Comparison of ENCODE assay signal across 1 cellular context in genomic region chr9:124886866-124887492, GRCh38.
TF ChIP-seq lines count a peak whose summit lies in the region.

No MANE protein-coding gene starts in this region.

TF ChIP-seq in GM23338, 12 proteins besides CTCF, POLR2A, EP300 and RAD21 (continued from another document):
- no peak for TF ChIP-seq ZNF462 (CRISPR knock-in tag; IDR thresholded peaks at IDR 0.05)
- TF ChIP-seq CREB1 (CRISPR knock-in tag; IDR thresholded peaks at IDR 0.05; ENCODE audit: low read depth): no peak
- no peak for TF ChIP-seq ETS1 (IDR thresholded peaks at IDR 0.05)
- no peak for TF ChIP-seq REST (IDR thresholded peaks at IDR 0.05; ENCODE audit: unreplicated experiment)
- TF ChIP-seq STAT1 (IDR thresholded peaks at IDR 0.05; ENCODE audit: unreplicated experiment): no peak
- TF ChIP-seq JUNB (IDR thresholded peaks at IDR 0.05; ENCODE audit: unreplicated experiment): no peak
- TF ChIP-seq NANOG (IDR thresholded peaks at IDR 0.05; ENCODE audit: borderline replicate concordance): no peak
- no peak for TF ChIP-seq ZNF331 (CRISPR knock-in tag; IDR thresholded peaks at IDR 0.05; ENCODE audit: low read depth)
